29 cellular contexts compared by ENCODE assay signal in genomic region chr18:57502624-57503023, GRCh38.
"Had no signal": no experiment of that assay in that cellular context is flagged by ENCODE, and none has a peak within 500 bp of the region (broad histone marks: within the 10 kb centered on the region; RNA-seq: fewer than 3 reads in every experiment).

No MANE protein-coding gene starts in this region.

- H3K27ac ChIP-seq: adrenal gland, ascending aorta, body of pancreas, brain microvascular endothelial cell, breast epithelium, cardiac muscle cell had no signal

- H3K27me3 ChIP-seq: adrenal gland, ascending aorta, body of pancreas, brain microvascular endothelial cell, cardiac muscle cell had no signal

- H3K36me3 ChIP-seq: adrenal gland, ascending aorta, brain microvascular endothelial cell, breast epithelium, cardiac muscle cell had no signal

- H3K4me1 ChIP-seq: adrenal gland, body of pancreas, breast epithelium had no signal

- DNase-seq: activated effector memory CD4-positive, alpha-beta T cell treated with anti-CD3 and anti-CD28 coated beads, Interleukin-2, amount 50 U/mL, for 16 hours; activated effector memory CD4-positive, alpha-beta T cell treated with Interleukin-2 at 50 U/mL for 16 hours; activated gamma-delta T cell; activated gamma-delta T cell treated with Interleukin-2 at 50 U/mL for 16 hours; activated naive CD4-positive, alpha-beta T cell; activated naive CD4-positive, alpha-beta T cell treated with anti-CD3 and anti-CD28 coated beads for 36 hours; activated naive CD4-positive, alpha-beta T cell treated with anti-CD3 and anti-CD28 coated beads, Interleukin-2, amount 10 ng/mL, durations not matched to agents 7 days and 5 days; activated naive CD4-positive, alpha-beta T cell treated with anti-CD3 and anti-CD28 coated beads, Interleukin-2, amount 50 U/mL, for 16 hours; activated naive CD4-positive, alpha-beta T cell treated with Interleukin-2 at 50 U/mL for 16 hours; activated naive CD8-positive, alpha-beta T cell treated with anti-CD3 and anti-CD28 coated beads for 36 hours; activated naive CD8-positive, alpha-beta T cell treated with anti-CD3 and anti-CD28 coated beads, Interleukin-2, amount 10 ng/mL, durations not matched to agents 7 days and 5 days; activated naive CD8-positive, alpha-beta T cell treated with anti-CD3 and anti-CD28 coated beads, Interleukin-2, amount 50 U/mL, for 24 hours; activated T-cell treated with anti-CD3 and anti-CD28 coated beads, Interleukin-2, amount 50 U/mL, for 1 hour; activated T-cell treated with anti-CD3 and anti-CD28 coated beads, Interleukin-2, amount 50 U/mL, for 24 hours; activated T-cell treated with anti-CD3 and anti-CD28 coated beads, Interleukin-2, amount 50 U/mL, for 4 hours; activated T-cell treated with anti-CD3 and anti-CD28 coated beads, Interleukin-2, amount 50 U/mL, for 48 hours; activated T-cell treated with anti-CD3 and anti-CD28 coated beads, Interleukin-2, amount 50 U/mL, for 72 hours; adrenal gland; amniotic stem cell; amygdala; anterior cingulate cortex; aorta; body of pancreas; brain microvascular endothelial cell; central memory CD4-positive, alpha-beta T cell; cerebellar nuclear complex had no signal

- H3K4me3 ChIP-seq: adrenal gland, ascending aorta, body of pancreas, breast epithelium, cardiac muscle cell had no signal

- H3K9me3 ChIP-seq: adrenal gland, ascending aorta, body of pancreas, breast epithelium had no signal
